In genomic region chr5:127031863-127032232, GRCh38 we compare ENCODE assay signal across 10 cellular contexts. TPM values are rescaled to one million over a fixed set of nuclear protein-coding genes. Genes with fewer than 3 reads are reported as not detected.
A peak's percentile ranks its signal among the peaks of the same experiment; 100 is the strongest.
DNase-seq lines count a peak whose midpoint lies in the region; ATAC-seq and TF ChIP-seq lines count a peak whose summit lies in the region.
"Had no signal": no experiment of that assay in that cellular context is flagged by ENCODE, and none has a peak within 500 bp of the region (broad histone marks: within the 10 kb centered on the region; RNA-seq: fewer than 3 reads in every experiment).

No MANE protein-coding gene starts in this region.

- no peak for ATAC-seq in HG03378 (IDR thresholded peaks at IDR 0.05; ENCODE audit: unreplicated experiment)
- no peak for ATAC-seq in right cardiac atrium
- ATAC-seq: Right ventricle myocardium inferior had no signal

- H3K79me1 ChIP-seq in trophoblast cell (ENCODE audit: low read length), result no peaks in the 10 kb centered on the region

- H3K27me3 Mint-ChIP-seq in activated CD4-positive, alpha-beta T cell treated with anti-CD3 and anti-CD28 coated beads, Interleukin-2, amount 10 ng/mL, durations not matched to agents 7 days and 5 days, result peaks cover 37% of the 10 kb centered on the region
- H3K27me3 Mint-ChIP-seq in IgD-negative memory B cell (no peaks in the 10 kb centered on the region), brain (peaks cover 43% of the 10 kb centered on the region)

- WGBS in trophoblast cell (ENCODE audit: extremely low coverage, insufficient coverage, insufficient read length), result no CpG with 5 or more reads among the region's 2 CpGs
- 96% methylated on average over 2 of the region's 2 CpGs for WGBS in right cardiac atrium

- H4K91ac ChIP-seq in trophoblast cell (ENCODE audit: low read depth, low read length), result no peak overlapping the region

- no peak for DNase-seq in activated CD4-positive, alpha-beta T cell treated with anti-CD3 and anti-CD28 coated beads, Interleukin-2, amount 10 ng/mL, durations not matched to agents 7 days and 5 days
- no peak for DNase-seq in activated CD4-positive, alpha-beta T cell treated with anti-CD3 and anti-CD28 coated beads, Interleukin-2, amount 50 U/mL, for 48 hours
- DNase-seq in trophoblast cell (peak; percentile 31 to 75), right cardiac atrium (no peak), activated gamma-delta T cell (lab: John Stamatoyannopoulos, UW) (no peak)
- DNase-seq: NCI-H2227 treated with DMSO at 0.1 percent for 48 hours had no signal

- intact Hi-C loops in right cardiac atrium (cut with DNase I), result loop anchor here in 2 of 4 donors (5.0 to 10.0 kb wide), 3 partner anchors 115 to 185 kb away; no protein-coding TSS in a partner anchor

- no peak overlapping the region for H3K23ac ChIP-seq in trophoblast cell (ENCODE audit: low read length)

- POLR2A ChIA-PET in activated CD4-positive, alpha-beta T cell treated with anti-CD3 and anti-CD28 coated beads, Interleukin-2, amount 10 ng/mL, durations not matched to agents 7 days and 5 days (lab: Charles Lee), result interaction anchor here (0.6 kb wide), 1 partner anchor 254 kb away, joined by 3 read pairs; no protein-coding TSS in a partner anchor

- H3K79me2 ChIP-seq in trophoblast cell (ENCODE audit: control insufficient read depth, insufficient read depth, low read length, poor library complexity), result no peaks in the 10 kb centered on the region

- H3K36me3 Mint-ChIP-seq in activated CD4-positive, alpha-beta T cell treated with anti-CD3 and anti-CD28 coated beads, Interleukin-2, amount 10 ng/mL, durations not matched to agents 7 days and 5 days (ENCODE audit: low read depth), result no peaks in the 10 kb centered on the region
- H3K36me3 Mint-ChIP-seq in IgD-negative memory B cell (no peaks in the 10 kb centered on the region), brain (no peaks in the 10 kb centered on the region)

- H3K27me3 ChIP-seq in trophoblast cell (ENCODE audit: insufficient read depth, low read length) (peaks cover 3% of the 10 kb centered on the region), right cardiac atrium (ENCODE audit: control insufficient read depth, insufficient read depth) (no peaks in the 10 kb centered on the region)

- no peaks in the 10 kb centered on the region for H3K9me3 Mint-ChIP-seq in activated CD4-positive, alpha-beta T cell treated with anti-CD3 and anti-CD28 coated beads, Interleukin-2, amount 10 ng/mL, durations not matched to agents 7 days and 5 days
- no peaks in the 10 kb centered on the region for H3K9me3 Mint-ChIP-seq in IgD-negative memory B cell
- peaks cover 0 to 3% (median 0%) of the 10 kb centered on the region in 5 experiments for H3K9me3 Mint-ChIP-seq in brain

- H2AK5ac ChIP-seq in trophoblast cell (ENCODE audit: low read length), result no peak overlapping the region

- no peak overlapping the region for H2AFZ ChIP-seq in trophoblast cell (ENCODE audit: insufficient read depth, low read length, poor library complexity)

- TF ChIP-seq CTCF in brain (conservative IDR thresholded peaks at IDR 0.05), result no peak

- CTCF ChIA-PET in activated CD4-positive, alpha-beta T cell treated with anti-CD3 and anti-CD28 coated beads, Interleukin-2, amount 10 ng/mL, durations not matched to agents 7 days and 5 days (lab: Charles Lee), result interaction anchor here (1.4 kb wide), 1 partner anchor 9 kb away, joined by 3 read pairs; no protein-coding TSS in a partner anchor

- peaks cover 19% of the 10 kb centered on the region for H3K4me1 Mint-ChIP-seq in activated CD4-positive, alpha-beta T cell treated with anti-CD3 and anti-CD28 coated beads, Interleukin-2, amount 10 ng/mL, durations not matched to agents 7 days and 5 days
- H3K4me1 Mint-ChIP-seq in IgD-negative memory B cell, result peaks cover 20 to 26% (median 20%) of the 10 kb centered on the region in 3 donors
- peaks cover 24% of the 10 kb centered on the region for H3K4me1 Mint-ChIP-seq in brain

- H3K4me2 ChIP-seq in trophoblast cell (ENCODE audit: low read length), result no peak overlapping the region

- H3K27ac ChIP-seq in trophoblast cell (ENCODE audit: low read depth, low read length) (no peak overlapping the region), right cardiac atrium (ENCODE audit: low read length) (no peak overlapping the region)

- H3K4me3 Mint-ChIP-seq in activated CD4-positive, alpha-beta T cell treated with anti-CD3 and anti-CD28 coated beads, Interleukin-2, amount 10 ng/mL, durations not matched to agents 7 days and 5 days, result peak overlapping the region; percentile 86
- peak overlapping the region; percentile 93 to 98 (median 96) for H3K4me3 Mint-ChIP-seq in IgD-negative memory B cell
- peak overlapping the region; percentile 84 to 94 (median 88) for H3K4me3 Mint-ChIP-seq in brain

- no peak overlapping the region for H3K4me3 ChIP-seq in trophoblast cell (ENCODE audit: low read depth, low read length)
- H3K4me3 ChIP-seq in right cardiac atrium (ENCODE audit: low read length), result no peak overlapping the region

- H3K9ac ChIP-seq in trophoblast cell (ENCODE audit: low read length), result no peak overlapping the region

- no peak overlapping the region for H3K4ac ChIP-seq in trophoblast cell (ENCODE audit: low read depth, low read length)

- H3K27ac Mint-ChIP-seq in activated CD4-positive, alpha-beta T cell treated with anti-CD3 and anti-CD28 coated beads, Interleukin-2, amount 10 ng/mL, durations not matched to agents 7 days and 5 days, result no peak overlapping the region
- peak overlapping the region; percentile 68 to 90 (median 89) for H3K27ac Mint-ChIP-seq in IgD-negative memory B cell
- H3K27ac Mint-ChIP-seq in brain, result no peak overlapping the region

- H2BK12ac ChIP-seq in trophoblast cell (ENCODE audit: low read length), result no peak overlapping the region

- H3K4me1 ChIP-seq in trophoblast cell (ENCODE audit: control insufficient read depth in 1 of 2, insufficient read depth in 2 of 2, low read length in 2 of 2), result peaks cover 2 to 12% of the 10 kb centered on the region in 2 experiments
- H3K4me1 ChIP-seq in right cardiac atrium (ENCODE audit: control insufficient read depth, insufficient read depth, low read length), result no peaks in the 10 kb centered on the region

- H2BK5ac ChIP-seq in trophoblast cell (ENCODE audit: low read depth, low read length, poor library complexity), result no peak overlapping the region

- no peak overlapping the region for H2BK120ac ChIP-seq in trophoblast cell (ENCODE audit: insufficient read depth, low read length, poor library complexity)

- H3K14ac ChIP-seq in trophoblast cell (ENCODE audit: low read length), result no peak overlapping the region

- H3K9me3 ChIP-seq in trophoblast cell (ENCODE audit: insufficient read depth, low read depth, low read length) (peaks cover 3% of the 10 kb centered on the region), right cardiac atrium (ENCODE audit: control insufficient read depth, low read length) (no peaks in the 10 kb centered on the region)

- no peak overlapping the region for H3K18ac ChIP-seq in trophoblast cell (ENCODE audit: low read length)

- H4K8ac ChIP-seq in trophoblast cell (ENCODE audit: low read depth, low read length), result no peak overlapping the region

- no peaks in the 10 kb centered on the region for H3K36me3 ChIP-seq in trophoblast cell (ENCODE audit: control insufficient read depth in 1 of 2, insufficient read depth in 2 of 2, low read length in 2 of 2)

- H4K12ac ChIP-seq in trophoblast cell (ENCODE audit: low read depth, low read length), result no peak overlapping the region

RNA-seq across cellular contexts. Expression of gene MARCHF3, which starts 1.5 kb away (rescaled TPM):
- total RNA-seq in activated CD4-positive, alpha-beta T cell treated with anti-CD3 and anti-CD28 coated beads, Interleukin-2, amount 10 ng/mL, durations not matched to agents 7 days and 5 days, result 1 to 10 TPM; 1.1 to 1.5 TPM
- polyA plus RNA-seq in IgD-negative memory B cell (31.7 TPM), brain (ENCODE audit: insufficient read depth, low read depth, low replicate concordance) (6.4 TPM), right cardiac atrium (11.0 TPM)
- polyA plus RNA-seq in trophoblast cell (2013), result 0.57 and 0.67 TPM in 2 replicates
- 10 to 100 TPM; 13.4 to 27.0 (median 16.7) TPM for total RNA-seq in right cardiac atrium

RNA-seq across cellular contexts. Expression of gene C5orf63, which starts 41.5 kb away (rescaled TPM):
- 10 to 100 TPM in 1 of 2 experiments, 1 to 10 TPM in 1; 9.7 to 10.9 TPM for total RNA-seq in activated CD4-positive, alpha-beta T cell treated with anti-CD3 and anti-CD28 coated beads, Interleukin-2, amount 10 ng/mL, durations not matched to agents 7 days and 5 days
- polyA plus RNA-seq in IgD-negative memory B cell (11.1 TPM), brain (ENCODE audit: insufficient read depth, low read depth, low replicate concordance) (2.8 TPM), right cardiac atrium (4.6 TPM)
- polyA plus RNA-seq in trophoblast cell (2013), result 0.08 TPM in 1 of 2 replicates, not detected in the other
- 1 to 10 TPM; 6.6 to 8.9 (median 7.9) TPM for total RNA-seq in right cardiac atrium

Comparison
In these comparisons a context has a peak if more than half of its experiments do, and no peak if none do; other contexts are left out.
1. DNase-seq: peak in trophoblast cell (2 of 2); none in activated CD4-positive, alpha-beta T cell treated with anti-CD3 and anti-CD28 coated beads, Interleukin-2, amount 10 ng/mL, durations not matched to agents 7 days and 5 days (single experiment), activated CD4-positive, alpha-beta T cell treated with anti-CD3 and anti-CD28 coated beads, Interleukin-2, amount 50 U/mL, for 48 hours (0 of 2), right cardiac atrium (0 of 3) and activated gamma-delta T cell (single experiment).
2. H3K27ac Mint-ChIP-seq: peak in IgD-negative memory B cell (3 of 3); none in activated CD4-positive, alpha-beta T cell treated with anti-CD3 and anti-CD28 coated beads, Interleukin-2, amount 10 ng/mL, durations not matched to agents 7 days and 5 days (single experiment) and brain (0 of 5).
3. Peak in every context shown above with its lines, with median percentiles within 50 percentile points of each other: H3K4me3 Mint-ChIP-seq.